ENCODE assay signal across 8 cellular contexts in the genomic region with DNA sequence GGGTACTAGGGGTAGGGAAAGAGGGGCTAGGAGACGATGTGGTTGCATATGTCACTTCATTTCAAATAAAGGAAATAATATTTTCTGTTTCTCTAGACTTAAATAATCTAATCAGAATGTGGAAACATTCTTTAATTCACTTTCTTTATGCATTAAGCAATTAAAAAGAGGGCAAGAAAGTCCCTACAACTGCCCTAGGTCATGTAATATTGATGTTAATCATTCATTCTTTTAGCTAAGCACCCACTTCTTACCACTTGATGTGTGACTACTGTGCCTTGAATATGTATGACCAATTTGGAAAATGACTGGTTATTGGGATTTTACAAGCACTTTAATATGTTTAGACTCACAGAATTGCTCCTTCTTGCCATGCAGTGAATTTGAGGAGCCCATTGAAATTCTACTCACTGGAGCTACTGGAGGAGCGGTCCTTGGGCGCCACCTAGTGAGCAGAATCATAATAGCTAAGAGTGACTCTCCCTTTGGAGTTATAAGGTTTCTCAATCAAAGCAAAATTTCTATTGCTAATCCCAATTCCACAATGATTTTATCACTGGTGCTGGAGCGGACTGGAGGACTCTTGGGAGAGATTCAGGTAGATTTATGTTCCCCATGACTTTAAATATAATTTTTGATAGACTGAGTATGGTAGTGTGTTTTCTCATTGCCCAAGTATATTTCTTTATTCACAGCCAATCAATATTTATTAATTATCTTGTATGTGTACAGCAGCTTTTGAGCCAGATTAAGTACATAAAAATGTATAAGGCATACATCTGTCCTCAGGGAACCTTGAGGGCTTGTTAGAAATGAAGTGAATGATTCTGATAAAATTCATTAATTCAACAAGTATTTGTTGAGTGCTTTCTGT.
DNase-seq lines count a peak whose midpoint lies in the region; ATAC-seq, FAIRE-seq and TF ChIP-seq lines count a peak whose summit lies in the region.

No MANE protein-coding gene starts in this region.

- ATAC-seq in GM18519 (IDR thresholded peaks at IDR 0.05; ENCODE audit: low FRiP score, unreplicated experiment): peak; percentile 90
- peak; percentile 98 for ATAC-seq in HG03039 (IDR thresholded peaks at IDR 0.05; ENCODE audit: unreplicated experiment)

- no peak for FAIRE-seq in bronchial epithelial cell (lab: Jason Lieb, UNC)

- in situ Hi-C loops in ACHN (cut with HindIII; ENCODE audit: low pct_ligation_motif_present, low pct_unique_long_range_greater_than_20kb, low sequenced_read_pairs): no loop called here

- peak; percentile 65 for DNase-seq in ACHN
- peak; percentile 3 for DNase-seq in NCI-H2081 treated with DMSO at 0.1 percent for 48 hours (lab: John Stamatoyannopoulos, UW)
- DNase-seq in bronchial epithelial cell (ENCODE audit: low read depth): peak; percentile 55
- DNase-seq in kidney tubule cell (ENCODE audit: low spot score): peak; percentile 66
- DNase-seq in stimulated activated CD4-positive, alpha-beta T cell treated with anti-CD3 and anti-CD28 coated beads, Interleukin-4, amount 100 ng/mL, for 1 hour: peak; percentile 63

- no peaks in the 10 kb centered on the region for H3K27me3 ChIP-seq in bronchial epithelial cell (ENCODE audit: control insufficient read depth, insufficient read depth, low read length)

- H3K36me3 ChIP-seq in bronchial epithelial cell (ENCODE audit: control insufficient read depth, insufficient read depth, low read length): no peaks in the 10 kb centered on the region

- TF ChIP-seq CTCF in WI38 (IDR thresholded peaks at IDR 0.05; ENCODE audit: low read depth, low read length) (peak; percentile 88), bronchial epithelial cell (IDR thresholded peaks at IDR 0.05; ENCODE audit: insufficient read depth, low read length, severe bottlenecking) (peak; percentile 86)

- no peak overlapping the region for H3K4me3 ChIP-seq in WI38 (ENCODE audit: low read depth, low read length)
- H3K4me3 ChIP-seq in bronchial epithelial cell (ENCODE audit: low read depth, low read length): no peak overlapping the region

Comparison
In these comparisons a context has a peak if more than half of its experiments do, and no peak if none do; other contexts are left out.
1. DNase-seq: peak in every context shown above with its lines; median percentile 66 in kidney tubule cell; 65 in ACHN; 63 in stimulated activated CD4-positive, alpha-beta T cell treated with anti-CD3 and anti-CD28 coated beads, Interleukin-4, amount 100 ng/mL, for 1 hour; 55 in bronchial epithelial cell; 3 in NCI-H2081 treated with DMSO at 0.1 percent for 48 hours.